In the genomic region with DNA sequence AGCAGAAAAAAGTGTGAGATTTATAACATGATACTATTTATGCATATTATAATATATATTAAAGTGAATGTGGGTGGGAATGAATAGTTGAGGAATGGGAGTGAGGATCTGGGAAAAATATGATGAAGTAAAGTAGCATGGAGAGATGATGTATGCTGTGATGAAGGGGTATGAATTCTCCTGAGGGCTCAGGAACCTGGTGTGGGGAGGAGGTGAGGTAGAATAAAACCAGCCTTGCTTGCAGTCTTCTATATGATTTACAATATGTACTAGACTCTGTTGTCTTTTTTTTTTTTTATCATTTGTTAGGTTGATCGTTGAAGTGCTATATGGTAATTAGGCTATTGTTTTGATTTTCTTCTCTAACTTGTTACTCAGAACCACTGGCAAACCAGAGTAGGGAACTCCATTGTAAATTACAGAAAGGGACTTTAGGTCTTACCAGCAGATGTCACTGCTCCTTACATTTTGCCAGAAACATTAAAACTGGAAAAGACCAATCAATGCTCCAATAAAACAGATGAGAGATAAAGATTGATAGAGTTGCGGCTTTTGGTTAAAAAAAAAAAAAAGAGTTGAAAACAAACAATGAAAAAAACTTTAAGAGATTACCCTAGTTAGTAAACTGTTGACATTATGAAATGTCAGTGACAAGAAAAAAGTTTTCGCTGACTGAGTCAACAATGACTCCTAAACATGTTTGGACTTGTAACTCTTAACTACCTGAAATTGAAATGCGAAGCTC, we compare ENCODE assay signal across 8 cellular contexts. TPM values are rescaled to one million over a fixed set of nuclear protein-coding genes. Genes with fewer than 3 reads are reported as not detected.
A peak's percentile ranks its signal among the peaks of the same experiment; 100 is the strongest.
DNase-seq lines count a peak whose midpoint lies in the region; TF ChIP-seq lines count a peak whose summit lies in the region.

No MANE protein-coding gene starts in this region.

- no peak overlapping the region for H3K27ac ChIP-seq in testis
- no peak overlapping the region for H3K27ac ChIP-seq in CD8-positive, alpha-beta memory T cell (ENCODE audit: low read depth, low read length)

- no peak overlapping the region for H3K4me3 Mint-ChIP-seq in CD8-positive, alpha-beta memory T cell

- H3K27me3 ChIP-seq in testis = no peaks in the 10 kb centered on the region
- H3K27me3 ChIP-seq in CD8-positive, alpha-beta memory T cell (ENCODE audit: insufficient read depth, low read length, poor library complexity, severe bottlenecking) = no peaks in the 10 kb centered on the region

- no peaks in the 10 kb centered on the region for H3K4me1 ChIP-seq in testis
- no peaks in the 10 kb centered on the region for H3K4me1 ChIP-seq in CD8-positive, alpha-beta memory T cell (ENCODE audit: insufficient read depth, low read length)

- H3K4me3 ChIP-seq in testis = no peak overlapping the region
- H3K4me3 ChIP-seq in CD8-positive, alpha-beta memory T cell (ENCODE audit: low read length) = no peak overlapping the region
- no peak overlapping the region for H3K4me3 ChIP-seq in lower leg skin (ENCODE audit: low read depth, poor library complexity, severe bottlenecking)

- peak; percentile 8 to 48 (median 44) for TF ChIP-seq CTCF in testis (IDR thresholded peaks at IDR 0.05)
- no peak for TF ChIP-seq CTCF in lower leg skin (IDR thresholded peaks at IDR 0.05)

- CTCF ChIA-PET in CD8-positive, alpha-beta memory T cell (lab: Charles Lee) = interaction anchor here (1.2 to 1.5 kb wide), 2 partner anchors 260 to 275 kb away, joined by 3 to 6 read pairs; no protein-coding TSS in a partner anchor

- no peaks in the 10 kb centered on the region for H3K27me3 Mint-ChIP-seq in CD8-positive, alpha-beta memory T cell

- POLR2A ChIA-PET in CD8-positive, alpha-beta memory T cell (lab: Charles Lee) = no interaction called here

- no peaks in the 10 kb centered on the region for H3K4me1 Mint-ChIP-seq in CD8-positive, alpha-beta memory T cell

- 62 to 66% methylated on average over 4 of the region's 4 CpGs for WGBS in testis, 2 donors
- WGBS in lower leg skin, 2 donors = 33 to 35% methylated on average over 4 of the region's 4 CpGs

- no peaks in the 10 kb centered on the region for H3K36me3 ChIP-seq in testis (ENCODE audit: low read depth, missing control alignments)
- no peaks in the 10 kb centered on the region for H3K36me3 ChIP-seq in CD8-positive, alpha-beta memory T cell (ENCODE audit: insufficient read depth, low read length)

- no peak overlapping the region for H3K27ac Mint-ChIP-seq in CD8-positive, alpha-beta memory T cell

- DNase-seq in ELF-1 (ENCODE audit: low read depth, low spot score) = peak; percentile 39
- DNase-seq in LHCN-M2 (ENCODE audit: low read depth) = peak; percentile 68
- DNase-seq in amniotic epithelial cell (ENCODE audit: low read depth) = peak; percentile 38
- peak; percentile 23 for DNase-seq in iPS-NIHi11 (ENCODE audit: low spot score)
- no peak for DNase-seq in testis
- DNase-seq in ureter (ENCODE audit: low spot score) = no peak
- no peak for DNase-seq in CD8-positive, alpha-beta memory T cell
- DNase-seq in lower leg skin (ENCODE audit: low spot score in 2 of 2) = no peak

- intact Hi-C loops in testis (cut with DNase I; ENCODE audit: low total_unique reads) = no loop called here
- intact Hi-C loops in lower leg skin (cut with DNase I; ENCODE audit: low total_unique reads) = no loop called here

- no peaks in the 10 kb centered on the region for H3K9me3 ChIP-seq in testis
- H3K9me3 ChIP-seq in CD8-positive, alpha-beta memory T cell (ENCODE audit: low read length) = no peaks in the 10 kb centered on the region

- no peak for TF ChIP-seq POLR2A in testis (IDR thresholded peaks at IDR 0.05)
- TF ChIP-seq POLR2A in lower leg skin (IDR thresholded peaks at IDR 0.05) = no peak

- H3K36me3 Mint-ChIP-seq in CD8-positive, alpha-beta memory T cell = no peaks in the 10 kb centered on the region

- no peaks in the 10 kb centered on the region for H3K9me3 Mint-ChIP-seq in CD8-positive, alpha-beta memory T cell

RNA-seq across cellular contexts. Expression of a gene that starts 39.9 kb away (rescaled TPM):
- total RNA-seq in LHCN-M2 (2014; rRNA removed) = 12.7 and 14.9 TPM in 2 replicates
- 7.4 TPM for polyA plus RNA-seq in LHCN-M2 (2012)
- total RNA-seq in testis = 10 to 100 TPM in 1 of 2 donors, 1 to 10 TPM in 1; 10.0 to 14.4 TPM
- polyA plus RNA-seq in testis (ENCODE audit: insufficient read depth, low read depth, low replicate concordance) = 25.1 TPM
- 8.8 TPM for total RNA-seq in ureter
- 1 to 10 TPM in 1 of 2 experiments, under 1 TPM in 1; 0.81 to 1.3 TPM for total RNA-seq in CD8-positive, alpha-beta memory T cell
- polyA plus RNA-seq in CD8-positive, alpha-beta memory T cell = 2.4 TPM
- 10 to 100 TPM in 2 of 4 donors, 1 to 10 TPM in 2; 9.8 to 27.0 (median 15.8) TPM for total RNA-seq in lower leg skin

Comparison
In these comparisons a context has a peak if more than half of its experiments do, and no peak if none do; other contexts are left out.
1. DNase-seq: peak in ELF-1 (single experiment), LHCN-M2 (single experiment), amniotic epithelial cell (single experiment) and iPS-NIHi11 (single experiment); none in testis (single experiment), ureter (single experiment), CD8-positive, alpha-beta memory T cell (0 of 5) and lower leg skin (0 of 2).
2. CTCF ChIP-seq: peak in testis (3 of 3); none in lower leg skin (0 of 3).